In genomic region chr2:238845583-238846480, GRCh38 we compare ENCODE assay signal across 2 cellular contexts.
TF ChIP-seq lines count a peak whose summit lies in the region.

No MANE protein-coding gene starts in this region.

TF ChIP-seq in H1, 55 proteins besides CTCF, POLR2A, EP300 and RAD21:
- no peak for TF ChIP-seq SP2 (IDR thresholded peaks at IDR 0.05; ENCODE audit: low read length)
- peak; percentile 7; the same call in 1 of the 2 replicates for TF ChIP-seq SUZ12 (IDR thresholded peaks at IDR 0.05; ENCODE audit: low read length)

TF ChIP-seq in GM12891, 5 proteins besides CTCF, POLR2A, EP300 and RAD21:
- TF ChIP-seq PAX5 (IDR thresholded peaks at IDR 0.05; ENCODE audit: insufficient read depth, low read length, severe bottlenecking) (no peak), POLR2AphosphoS5 (IDR thresholded peaks at IDR 0.05; ENCODE audit: low read depth, low read length) (no peak), SPI1 (IDR thresholded peaks at IDR 0.05; ENCODE audit: low read depth, low read length) (no peak), TAF1 (IDR thresholded peaks at IDR 0.05; ENCODE audit: low read depth, low read length) (no peak), POU2F2 (IDR thresholded peaks at IDR 0.05; ENCODE audit: low read depth, low read length) (no peak)
TF ChIP-seq in GM12891: peak in this region for 0.
